ENCODE assay signal across 8 cellular contexts in the genomic region with DNA sequence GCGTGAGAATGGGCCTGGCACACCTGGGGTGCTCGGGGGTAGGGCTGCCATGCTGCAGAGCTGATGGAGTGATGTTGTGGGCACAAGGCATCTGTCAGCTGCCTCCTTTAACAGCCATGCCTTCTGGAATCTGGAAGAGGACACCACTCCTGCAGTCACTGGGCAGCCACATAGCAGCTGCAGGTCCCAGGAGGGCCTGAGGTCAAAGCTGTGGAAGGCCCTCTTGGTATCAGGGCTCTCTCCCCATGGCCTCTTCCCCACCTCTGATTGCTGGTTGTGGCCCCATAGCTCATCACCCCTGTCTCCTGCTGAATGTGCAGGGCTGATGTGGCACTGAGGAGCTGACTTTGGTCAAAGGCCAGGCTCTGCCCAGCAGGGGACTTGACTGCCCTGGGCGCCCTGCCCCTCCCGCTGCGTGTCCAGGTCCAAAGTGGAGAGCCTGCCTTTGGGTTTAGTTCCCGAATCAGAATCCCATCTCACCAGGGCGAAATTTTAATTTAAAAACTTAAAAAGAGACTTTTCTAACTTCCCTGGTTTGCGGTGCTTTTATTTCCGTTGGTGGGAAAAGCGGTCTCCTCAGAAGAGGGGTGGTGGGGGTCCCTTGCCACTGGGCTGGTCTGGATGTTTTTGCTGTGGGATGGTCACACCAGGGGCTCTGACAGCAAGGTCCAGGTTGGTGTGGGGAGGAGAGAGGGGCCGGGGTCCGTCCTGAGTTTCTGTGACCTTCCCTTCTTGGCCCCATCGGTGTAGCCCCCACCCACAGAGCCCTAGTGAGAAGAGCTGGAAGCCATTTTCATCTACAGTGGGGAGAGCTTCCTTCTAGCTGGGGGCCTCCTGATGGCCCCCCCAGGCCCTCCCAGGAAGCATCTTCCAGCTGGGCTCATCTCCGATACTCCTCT. TPM values are rescaled to one million over a fixed set of nuclear protein-coding genes. Genes with fewer than 3 reads are reported as not detected.
DNase-seq lines count a peak whose midpoint lies in the region; FAIRE-seq and TF ChIP-seq lines count a peak whose summit lies in the region.

No MANE protein-coding gene starts in this region.

- peak overlapping the region; percentile 96 for H3K27ac ChIP-seq in left ventricle myocardium inferior (replicated peaks)
- H3K27ac ChIP-seq in right atrium auricular region, result peak overlapping the region in 1 of 2 donors; percentile 58
- peak overlapping the region; percentile 85 for H3K27ac ChIP-seq in OCI-LY7 (ENCODE audit: low read depth, low read length, poor library complexity, severe bottlenecking)
- H3K27ac ChIP-seq in kidney (ENCODE audit: low read depth in 2 of 2, low read length in 2 of 2), result peak overlapping the region in 1 of 2 donors; percentile 84

- peak overlapping the region; percentile 34 for H3K4me3 Mint-ChIP-seq in type B pancreatic cell

- no peak for TF ChIP-seq CTCF in left ventricle myocardium inferior (IDR thresholded peaks at IDR 0.05; ENCODE audit: borderline replicate concordance)
- no peak for TF ChIP-seq CTCF in right atrium auricular region (IDR thresholded peaks at IDR 0.05)
- TF ChIP-seq CTCF in OCI-LY7 (conservative IDR thresholded peaks at IDR 0.05; ENCODE audit: low read length), result no peak
- TF ChIP-seq CTCF in kidney (IDR thresholded peaks at IDR 0.05; ENCODE audit: borderline replicate concordance, extremely low read depth, insufficient read depth), result no peak
- TF ChIP-seq CTCF in type B pancreatic cell (conservative IDR thresholded peaks at IDR 0.05), result no peak

- peak overlapping the region; percentile 77 for H3K4me2 ChIP-seq in OCI-LY7 (ENCODE audit: low read length)

- peaks cover 6% of the 10 kb centered on the region for H3K36me3 Mint-ChIP-seq in type B pancreatic cell

- H4K20me1 ChIP-seq in OCI-LY7 (ENCODE audit: insufficient read depth, low read length), result no peaks in the 10 kb centered on the region

- no peak overlapping the region for H2AFZ ChIP-seq in OCI-LY7 (ENCODE audit: low read length)

- no TSS peak for BruUV-seq in OCI-LY7 (replicated peaks; lab: Mats Ljungman, UMichigan)

- H3K9me2 ChIP-seq in OCI-LY7 (ENCODE audit: insufficient read depth, low read length), result no peaks in the 10 kb centered on the region

- no peak for FAIRE-seq in kidney (lab: Jason Lieb, UNC)

- CTCF ChIA-PET in OCI-LY7 (lab: Charles Lee; ENCODE audit: unreplicated experiment), result interaction anchor here (1.8 kb wide), 1 partner anchor 9 kb away, joined by 7 read pairs; no protein-coding TSS in a partner anchor

- H3K9ac ChIP-seq in kidney (ENCODE audit: low read length in 2 of 2), result peak overlapping the region in 1 of 2 donors; percentile 71

- no peaks in the 10 kb centered on the region for H3K9me3 ChIP-seq in left ventricle myocardium inferior (replicated peaks)
- no peaks in the 10 kb centered on the region for H3K9me3 ChIP-seq in right atrium auricular region
- H3K9me3 ChIP-seq in OCI-LY7 (ENCODE audit: low read length), result no peaks in the 10 kb centered on the region
- H3K9me3 ChIP-seq in kidney (ENCODE audit: control insufficient read depth in 1 of 2, low read length in 2 of 2), result no peaks in the 10 kb centered on the region

- H3K4me3 ChIP-seq in left ventricle myocardium inferior (peak overlapping the region; percentile 59), right atrium auricular region (peak overlapping the region in 1 of 2 donors; percentile 35), OCI-LY7 (ENCODE audit: low read depth, low read length, poor library complexity, severe bottlenecking) (peak overlapping the region; percentile 61), kidney (ENCODE audit: low read length in 2 of 2) (peak overlapping the region; percentile 37 to 47)

- H3K9me3 Mint-ChIP-seq in type B pancreatic cell, result no peaks in the 10 kb centered on the region

- DNase-seq in left ventricle myocardium inferior (no peak), right atrium auricular region (ENCODE audit: low spot score) (no peak), OCI-LY7 (ENCODE audit: low spot score) (peak; percentile 47), kidney (no peak), type B pancreatic cell (ENCODE audit: extremely low spot score, unreplicated experiment) (no peak), putamen (ENCODE audit: low spot score) (no peak), NCI-H2196 (lab: John Stamatoyannopoulos, UW; ENCODE audit: unreplicated experiment) (no peak), NCI-H1105 (lab: John Stamatoyannopoulos, UW) (no peak)

- peaks cover 15% of the 10 kb centered on the region for H3K36me3 ChIP-seq in left ventricle myocardium inferior
- peaks cover 8% of the 10 kb centered on the region for H3K36me3 ChIP-seq in right atrium auricular region
- H3K36me3 ChIP-seq in OCI-LY7 (ENCODE audit: insufficient read depth, low read length), result peaks cover 26% of the 10 kb centered on the region
- H3K36me3 ChIP-seq in kidney (ENCODE audit: control insufficient read depth in 1 of 2, insufficient read depth in 2 of 2, low read length in 2 of 2), result no peaks in the 10 kb centered on the region

- peaks cover 39% of the 10 kb centered on the region for H3K79me2 ChIP-seq in OCI-LY7 (ENCODE audit: insufficient read depth, low read depth, low read length)

- H3K4me1 Mint-ChIP-seq in type B pancreatic cell (ENCODE audit: unreplicated experiment), result peaks cover 16% of the 10 kb centered on the region

- H3K4me1 ChIP-seq in left ventricle myocardium inferior (peaks cover 80% of the 10 kb centered on the region), right atrium auricular region (peaks cover 0 to 79% of the 10 kb centered on the region in 2 donors), OCI-LY7 (ENCODE audit: insufficient read depth, low read length, poor library complexity, severe bottlenecking) (peaks cover 90% of the 10 kb centered on the region), kidney (ENCODE audit: control insufficient read depth in 1 of 2, insufficient read depth in 1 of 2, low read depth in 1 of 2, low read length in 2 of 2) (peaks cover 27 to 38% of the 10 kb centered on the region in 2 donors)

- POLR2A ChIA-PET in OCI-LY7 (lab: Charles Lee), result interaction anchor here (0.7 to 7.6 kb wide), 5 partner anchors 9 to 146 kb away, joined by 3 to 72 read pairs (median 4); partner anchors contain the start of gene UBALD2

- intact Hi-C loops in left ventricle myocardium inferior (cut with micrococcal nuclease) (loop anchor here (10.0 kb wide), 1 partner anchor 86 kb away; no protein-coding TSS in a partner anchor), OCI-LY7 (cut with micrococcal nuclease; ENCODE audit: unreplicated experiment) (no loop called here), kidney (cut with DNase I) (no loop called here)

- no peaks in the 10 kb centered on the region for H3K27me3 ChIP-seq in left ventricle myocardium inferior (ENCODE audit: low read depth)
- H3K27me3 ChIP-seq in right atrium auricular region, result no peaks in the 10 kb centered on the region

- H3K27me3 Mint-ChIP-seq in type B pancreatic cell, result no peaks in the 10 kb centered on the region

- no peak overlapping the region for H3K27ac Mint-ChIP-seq in type B pancreatic cell

RNA-seq across cellular contexts. Expression of gene UBALD2, which starts 5.9 kb away (rescaled TPM):
- total RNA-seq in left ventricle myocardium inferior (26.0 TPM), right atrium auricular region (1 to 10 TPM; 8.4 to 9.7 TPM), OCI-LY7 (2022) (238 and 305 TPM in 2 replicates), kidney (54.3 TPM), type B pancreatic cell (ENCODE audit: low replicate concordance) (46.9 and 53.1 TPM in 2 replicates)
- 70.9 and 86.4 TPM in 2 replicates for total RNA-seq in OCI-LY7 (2014; rRNA removed; shearing (Covaris generic))
- 59.1 TPM for polyA plus RNA-seq in kidney (ENCODE audit: insufficient read depth, low read depth, low replicate concordance)

RNA-seq across cellular contexts. Expression of gene RNF157, which starts 30.7 kb away (rescaled TPM):
- 4.8 TPM for total RNA-seq in left ventricle myocardium inferior
- total RNA-seq in right atrium auricular region, result 10 to 100 TPM in 1 of 2 donors, 1 to 10 TPM in 1; 9.5 to 13.0 TPM
- total RNA-seq in OCI-LY7 (2014; rRNA removed; shearing (Covaris generic)), result 0.21 and 0.28 TPM in 2 replicates
- total RNA-seq in OCI-LY7 (2022), result 0.70 and 1.3 TPM in 2 replicates
- total RNA-seq in kidney, result 4.8 TPM
- polyA plus RNA-seq in kidney (ENCODE audit: insufficient read depth, low read depth, low replicate concordance), result 12.4 TPM
- total RNA-seq in type B pancreatic cell (ENCODE audit: low replicate concordance), result 5.4 and 27.0 TPM in 2 replicates

RNA-seq across cellular contexts. Expression of gene QRICH2, which starts 37.1 kb away (rescaled TPM):
- total RNA-seq in left ventricle myocardium inferior, result 2.4 TPM
- total RNA-seq in right atrium auricular region, result 1 to 10 TPM; 1.1 to 1.2 TPM
- total RNA-seq in OCI-LY7 (2014; rRNA removed; shearing (Covaris generic)), result 6.7 and 9.4 TPM in 2 replicates
- 5.7 and 7.2 TPM in 2 replicates for total RNA-seq in OCI-LY7 (2022)
- 2.0 TPM for total RNA-seq in kidney
- 2.5 TPM for polyA plus RNA-seq in kidney (ENCODE audit: insufficient read depth, low read depth, low replicate concordance)
- total RNA-seq in type B pancreatic cell (ENCODE audit: low replicate concordance), result 3.9 and 11.7 TPM in 2 replicates
